In the genomic region with DNA sequence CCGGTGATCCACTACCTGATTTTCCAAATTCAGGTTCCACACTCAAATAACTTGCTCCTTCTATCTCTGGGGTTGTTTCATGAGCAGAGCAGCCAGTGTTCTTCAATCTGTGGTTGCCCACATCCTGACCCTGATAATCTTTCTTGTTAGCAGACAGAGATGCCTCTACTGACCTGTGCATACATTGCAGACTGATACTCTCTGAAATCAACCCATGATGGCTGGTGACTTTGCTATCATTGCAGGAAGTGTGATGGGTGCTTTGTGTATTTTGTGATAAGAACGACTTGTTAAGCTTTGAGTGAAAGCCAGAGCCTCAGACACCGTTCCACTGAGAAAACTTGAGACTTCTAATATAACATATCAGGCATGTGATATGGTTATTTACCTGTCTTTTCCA, we compare ENCODE assay signal across 1 cellular context.
TF ChIP-seq lines count a peak whose summit lies in the region.

No MANE protein-coding gene starts in this region.

TF ChIP-seq in GM23338, 12 proteins besides CTCF, POLR2A, EP300 and RAD21 (continued from another document):
- TF ChIP-seq ZNF462 (CRISPR knock-in tag; IDR thresholded peaks at IDR 0.05) (no peak), ETS1 (IDR thresholded peaks at IDR 0.05) (no peak), JUNB (IDR thresholded peaks at IDR 0.05; ENCODE audit: unreplicated experiment) (no peak), POLR2AphosphoS5 (IDR thresholded peaks at IDR 0.05; ENCODE audit: low read depth) (no peak), CREB1 (CRISPR knock-in tag; IDR thresholded peaks at IDR 0.05; ENCODE audit: low read depth) (no peak), EZH2 (IDR thresholded peaks at IDR 0.05; ENCODE audit: low read depth, unreplicated experiment) (no peak), NANOG (IDR thresholded peaks at IDR 0.05; ENCODE audit: borderline replicate concordance) (no peak), ZNF331 (CRISPR knock-in tag; IDR thresholded peaks at IDR 0.05; ENCODE audit: low read depth) (no peak), EZH2phosphoT487 (IDR thresholded peaks at IDR 0.05; ENCODE audit: unreplicated experiment) (no peak), REST (IDR thresholded peaks at IDR 0.05; ENCODE audit: unreplicated experiment) (no peak)
